ENCODE assay signal across 23 cellular contexts in the genomic region with DNA sequence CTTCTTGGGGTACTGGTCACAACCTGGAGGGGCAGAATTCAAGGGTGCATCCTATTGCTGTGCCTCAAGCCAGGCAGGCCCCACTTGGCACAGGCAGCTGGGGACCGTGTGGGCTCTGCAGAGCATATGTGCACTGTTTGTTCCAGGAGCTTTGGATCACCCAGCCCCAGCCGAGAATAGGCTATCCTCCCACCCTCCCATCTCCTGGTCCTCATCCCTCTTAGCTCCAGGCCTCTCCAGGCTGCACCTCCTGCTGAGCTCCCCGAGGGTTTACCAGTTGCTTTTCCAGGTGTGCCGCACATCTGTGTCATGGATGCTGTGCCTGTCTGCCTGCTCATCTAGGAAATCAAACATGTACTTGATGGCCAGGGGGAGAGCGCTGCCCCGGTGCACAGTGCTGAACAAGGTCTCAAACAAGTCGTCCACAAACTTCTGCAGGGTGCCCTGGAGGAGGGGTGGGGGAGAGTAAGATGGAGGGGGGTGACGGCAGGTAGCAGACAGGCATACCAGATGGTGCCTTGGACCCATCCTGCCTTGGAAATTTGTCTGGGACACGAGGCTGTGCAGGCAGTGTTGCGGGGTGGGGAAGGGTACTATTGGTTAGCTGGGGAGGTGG.
DNase-seq lines count a peak whose midpoint lies in the region; ATAC-seq, FAIRE-seq and TF ChIP-seq lines count a peak whose summit lies in the region.
"Had no signal": no experiment of that assay in that cellular context is flagged by ENCODE, and none has a peak within 500 bp of the region (broad histone marks: within the 10 kb centered on the region; RNA-seq: fewer than 3 reads in every experiment).

No MANE protein-coding gene starts in this region.

- no peaks in the 10 kb centered on the region for H3K9me3 ChIP-seq in endothelial cell of umbilical vein (replicated peaks; ENCODE audit: control insufficient read depth, insufficient read depth, low read length)
- H3K9me3 ChIP-seq in sigmoid colon: no peaks in the 10 kb centered on the region
- H3K9me3 ChIP-seq: breast epithelium, left lung, mucosa of descending colon had no signal

- H4K20me1 ChIP-seq in endothelial cell of umbilical vein (replicated peaks; ENCODE audit: control insufficient read depth, extremely low read depth, insufficient read depth, low read length): no peaks in the 10 kb centered on the region

- 80 to 87% methylated on average over 10 of the region's 10 CpGs for WGBS in sigmoid colon, 2 donors

- TF ChIP-seq CTCF in endothelial cell of umbilical vein (IDR thresholded peaks at IDR 0.05; ENCODE audit: extremely low read depth in 1 of 2, insufficient read depth in 1 of 2, low read depth in 1 of 2, low read length in 2 of 2) (no peak), sigmoid colon (IDR thresholded peaks at IDR 0.05) (no peak)

- FAIRE-seq in endothelial cell of umbilical vein (lab: Jason Lieb, UNC) (no peak), urothelium cell line (lab: Jason Lieb, UNC) (peak; percentile 27)

- BruUV-seq in endothelial cell of umbilical vein (replicated peaks; lab: Mats Ljungman, UMichigan): no TSS peak

- no peaks in the 10 kb centered on the region for H3K9me3 Mint-ChIP-seq in activated CD4-positive, alpha-beta T cell treated with anti-CD3 and anti-CD28 coated beads for 36 hours (ENCODE audit: low read depth)
- H3K9me3 Mint-ChIP-seq: dendritic cell treated with granulocyte-macrophage colony-stimulating factor and Interleukin-4, amounts not matched to agents 40 ng/mL and 50 ng/mL, for 4 days; neural progenitor cell had no signal

- dilution Hi-C loops in endothelial cell of umbilical vein (cut with MboI; ENCODE audit: extremely low pct_ligation_motif_present, low sequenced_read_pairs): no loop called here

- DNase-seq in NCI-H1694 treated with DMSO at 0.1 percent for 48 hours (lab: John Stamatoyannopoulos, UW): peak; percentile 34
- no peak for DNase-seq in NCI-H1694 (lab: John Stamatoyannopoulos, UW)
- DNase-seq in endothelial cell of umbilical vein (ENCODE audit: low read depth, low spot score): no peak
- DNase-seq in sigmoid colon: peak; percentile 50
- no peak for DNase-seq in urothelium cell line (ENCODE audit: low spot score)
- DNase-seq in AML-193 (lab: John Stamatoyannopoulos, UW): no peak
- DNase-seq in activated CD4-positive, alpha-beta T cell treated with anti-CD3 and anti-CD28 coated beads for 36 hours: no peak
- DNase-seq: 8988T; activated T-cell treated with anti-CD3 and anti-CD28 coated beads, Interleukin-2, amount 50 U/mL, for 1 hour; DMS79; HCEC 1CT; left lung; mucosa of descending colon; MV-4-11; NCI-H187; NCI-H2227 treated with DMSO at 0.1 percent for 48 hours; SIG-M5; stimulated activated CD4-positive, alpha-beta T cell treated with anti-CD3 and anti-CD28 coated beads, Interleukin-15, amount 100 ng/mL, for 24 hours had no signal

- CTCF ChIA-PET in endothelial cell of umbilical vein (lab: Charles Lee): interaction anchor here (0.9 to 13.9 kb wide), 10 partner anchors 10 to 211 kb away, joined by 3 to 289 read pairs (median 4); a partner anchor contains a TSS
- CTCF ChIA-PET in activated CD4-positive, alpha-beta T cell treated with anti-CD3 and anti-CD28 coated beads for 36 hours (lab: Charles Lee): interaction anchor here (1.0 to 1.6 kb wide), 2 partner anchors 9 to 34 kb away, joined by 3 to 8 read pairs; no protein-coding TSS in a partner anchor

- no peak overlapping the region for H2AFZ ChIP-seq in endothelial cell of umbilical vein (ENCODE audit: low read depth, low read length)
- H2AFZ ChIP-seq: neural progenitor cell had no signal

- peak overlapping the region; percentile 85 for H3K27ac ChIP-seq in endothelial cell of umbilical vein (ENCODE audit: insufficient read depth, low read depth, low read length)
- peak overlapping the region; percentile 67 to 75 (median 69) for H3K27ac ChIP-seq in sigmoid colon
- H3K27ac ChIP-seq: neural progenitor cell had no signal

- no peaks in the 10 kb centered on the region for H3K9me1 ChIP-seq in endothelial cell of umbilical vein (replicated peaks; ENCODE audit: control insufficient read depth, extremely low read depth, insufficient read depth, low read length)

- H3K9ac ChIP-seq in endothelial cell of umbilical vein (replicated peaks; ENCODE audit: extremely low read depth, insufficient read depth, low read length): no peak overlapping the region
- H3K9ac ChIP-seq: neural progenitor cell had no signal

- no peaks in the 10 kb centered on the region for H3K36me3 Mint-ChIP-seq in activated CD4-positive, alpha-beta T cell treated with anti-CD3 and anti-CD28 coated beads for 36 hours (ENCODE audit: low read depth)

- no peak overlapping the region for H3K27ac Mint-ChIP-seq in activated CD4-positive, alpha-beta T cell treated with anti-CD3 and anti-CD28 coated beads for 36 hours
- H3K27ac Mint-ChIP-seq: dendritic cell treated with granulocyte-macrophage colony-stimulating factor and Interleukin-4, amounts not matched to agents 40 ng/mL and 50 ng/mL, for 4 days; neural progenitor cell had no signal

- ATAC-seq in HG03354 (IDR thresholded peaks at IDR 0.05; ENCODE audit: poor library complexity, severe bottlenecking, unreplicated experiment): no peak
- ATAC-seq in activated CD4-positive, alpha-beta T cell treated with anti-CD3 and anti-CD28 coated beads for 36 hours: no peak
- ATAC-seq: activated CD4-positive, CD25-positive, alpha-beta regulatory T cell treated with anti-CD3 and anti-CD28 coated beads, Interleukin-2, amount 50 U/mL, for 24 hours had no signal

- POLR2A ChIA-PET in endothelial cell of umbilical vein (lab: Charles Lee): no interaction called here
- POLR2A ChIA-PET in activated CD4-positive, alpha-beta T cell treated with anti-CD3 and anti-CD28 coated beads for 36 hours (lab: Charles Lee): no interaction called here

- TF ChIP-seq POLR2A in endothelial cell of umbilical vein (IDR thresholded peaks at IDR 0.05; ENCODE audit: low read depth, low read length): no peak
- TF ChIP-seq POLR2A in sigmoid colon (IDR thresholded peaks at IDR 0.05): no peak

- H3K27me3 Mint-ChIP-seq in activated CD4-positive, alpha-beta T cell treated with anti-CD3 and anti-CD28 coated beads for 36 hours: peaks cover 1% of the 10 kb centered on the region

- H3K4me3 ChIP-seq in endothelial cell of umbilical vein (replicated peaks in 1 of 3; ENCODE audit: insufficient read depth in 1 of 3, low read depth in 1 of 3, low read length in 3 of 3) (no peak overlapping the region), sigmoid colon (no peak overlapping the region)
- H3K4me3 ChIP-seq: breast epithelium, left lung, mucosa of descending colon, neural progenitor cell had no signal

- H3K4me1 ChIP-seq in endothelial cell of umbilical vein (ENCODE audit: control insufficient read depth, extremely low read depth, insufficient read depth, low read length) (peaks cover 43% of the 10 kb centered on the region), sigmoid colon (peaks cover 0 to 32% (median 28%) of the 10 kb centered on the region in 4 donors)
- H3K4me1 ChIP-seq: breast epithelium had no signal

- H3K27me3 ChIP-seq in endothelial cell of umbilical vein (ENCODE audit: control insufficient read depth in 2 of 2, insufficient read depth in 2 of 2, low read length in 2 of 2) (no peaks in the 10 kb centered on the region), sigmoid colon (no peaks in the 10 kb centered on the region)
- H3K27me3 ChIP-seq: breast epithelium, left lung, neural progenitor cell had no signal

- TF ChIP-seq EP300 in sigmoid colon (IDR thresholded peaks at IDR 0.05): no peak

- H3K4me2 ChIP-seq in endothelial cell of umbilical vein (ENCODE audit: insufficient read depth, low read length): no peak overlapping the region
- H3K4me2 ChIP-seq: neural progenitor cell had no signal

- H3K4me1 Mint-ChIP-seq in activated CD4-positive, alpha-beta T cell treated with anti-CD3 and anti-CD28 coated beads for 36 hours: no peaks in the 10 kb centered on the region

- no peak overlapping the region for H3K4me3 Mint-ChIP-seq in activated CD4-positive, alpha-beta T cell treated with anti-CD3 and anti-CD28 coated beads for 36 hours
- H3K4me3 Mint-ChIP-seq: dendritic cell treated with granulocyte-macrophage colony-stimulating factor and Interleukin-4, amounts not matched to agents 40 ng/mL and 50 ng/mL, for 4 days; neural progenitor cell had no signal

- peaks cover 40 to 45% of the 10 kb centered on the region in 2 experiments for H3K36me3 ChIP-seq in endothelial cell of umbilical vein (ENCODE audit: control insufficient read depth in 2 of 2, extremely low read depth in 1 of 2, insufficient read depth in 2 of 2, low read length in 2 of 2)
- peaks cover 0 to 52% (median 12%) of the 10 kb centered on the region in 4 donors for H3K36me3 ChIP-seq in sigmoid colon
- H3K36me3 ChIP-seq: breast epithelium, neural progenitor cell had no signal

- H3K79me2 ChIP-seq in endothelial cell of umbilical vein (ENCODE audit: control insufficient read depth, insufficient read depth, low read length): no peaks in the 10 kb centered on the region

- intact Hi-C loops in endothelial cell of umbilical vein (cut with micrococcal nuclease): loop anchor here (5.0 kb wide), 1 partner anchor 211 kb away; a partner anchor contains a TSS
- intact Hi-C loops in sigmoid colon (cut with DNase I): loop anchor here (5.0 kb wide), 1 partner anchor 96 kb away; no protein-coding TSS in a partner anchor
- intact Hi-C loops in activated CD4-positive, alpha-beta T cell treated with anti-CD3 and anti-CD28 coated beads for 36 hours (cut with DNase I, micrococcal nuclease): no loop called here

TF ChIP-seq in endothelial cell of umbilical vein, 7 proteins besides CTCF, POLR2A, EP300 and RAD21:
- TF ChIP-seq, protein P1, sequence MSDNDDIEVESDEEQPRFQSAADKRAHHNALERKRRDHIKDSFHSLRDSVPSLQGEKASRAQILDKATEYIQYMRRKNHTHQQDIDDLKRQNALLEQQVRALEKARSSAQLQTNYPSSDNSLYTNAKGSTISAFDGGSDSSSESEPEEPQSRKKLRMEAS (IDR thresholded peaks at IDR 0.05; ENCODE audit: insufficient read depth, insufficient read length): no peak
- TF ChIP-seq JUN (IDR thresholded peaks at IDR 0.05; ENCODE audit: borderline replicate concordance, insufficient read depth, insufficient read length, low read depth) (no peak), POLR2AphosphoS5 (IDR thresholded peaks at IDR 0.05; ENCODE audit: insufficient read depth, low read depth, low read length) (no peak)

Comparison
In these comparisons a context has a peak if more than half of its experiments do, and no peak if none do; other contexts are left out.
1. DNase-seq: peak in NCI-H1694 treated with DMSO at 0.1 percent for 48 hours (single experiment) and sigmoid colon (single experiment); none in NCI-H1694 (single experiment), endothelial cell of umbilical vein (single experiment), urothelium cell line (single experiment), AML-193 (0 of 2) and activated CD4-positive, alpha-beta T cell treated with anti-CD3 and anti-CD28 coated beads for 36 hours (single experiment).
2. intact Hi-C loops: an anchor here in endothelial cell of umbilical vein (5.0 kb wide) and sigmoid colon (5.0 kb wide); none called in activated CD4-positive, alpha-beta T cell treated with anti-CD3 and anti-CD28 coated beads for 36 hours.